Comparison of ENCODE assay signal across 2 cellular contexts in the genomic region with DNA sequence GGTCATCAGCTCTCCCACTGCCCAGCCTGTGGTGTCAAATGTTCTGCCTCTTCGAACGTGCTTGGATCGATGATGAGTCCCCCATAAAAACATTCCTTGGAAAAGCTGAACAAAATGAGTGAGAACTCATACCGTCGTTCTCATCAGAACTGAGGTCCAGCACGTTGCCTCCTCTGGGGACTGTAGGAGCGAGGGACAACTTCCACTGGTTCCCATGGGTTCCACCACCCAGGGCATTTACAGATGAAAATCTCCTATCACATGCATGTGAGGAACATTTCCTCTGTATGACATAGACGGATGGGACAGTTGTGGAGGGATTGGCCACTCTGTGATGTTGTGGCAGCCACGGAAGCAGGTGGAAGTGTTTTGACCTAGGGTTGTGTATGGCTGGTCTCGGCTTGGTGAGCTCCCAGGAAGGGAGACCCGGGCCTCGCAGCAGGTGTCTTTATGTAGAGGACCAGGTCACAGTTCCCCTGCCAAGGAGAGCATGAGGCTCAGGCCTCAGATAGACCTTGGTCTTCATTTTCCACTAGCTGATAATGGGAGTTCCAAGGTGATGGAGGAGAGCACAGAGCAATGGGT.
TF ChIP-seq lines count a peak whose summit lies in the region.

No MANE protein-coding gene starts in this region.

TF ChIP-seq in HEK293, 187 proteins besides CTCF, POLR2A, EP300 and RAD21:
- TF ChIP-seq SP2 (tag by site-specific recombination; IDR thresholded peaks at IDR 0.05) (no peak), ZNF274 (IDR thresholded peaks at IDR 0.05; ENCODE audit: low read length) (peak; percentile 70), ZNF274 (tag by site-specific recombination; IDR thresholded peaks at IDR 0.05; ENCODE audit: borderline replicate concordance) (no peak)

TF ChIP-seq in H1, 55 proteins besides CTCF, POLR2A, EP300 and RAD21:
- TF ChIP-seq SP1 (IDR thresholded peaks at IDR 0.05; ENCODE audit: low read depth, low read length) (no peak), CHD2 (IDR thresholded peaks at IDR 0.05; ENCODE audit: low read length) (no peak), ZNF274 (IDR thresholded peaks at IDR 0.05; ENCODE audit: borderline replicate concordance, extremely low read depth, low read length) (peak; percentile 86)
